8 cellular contexts compared by ENCODE assay signal in genomic region chr1:201461783-201462441, GRCh38. TPM values are rescaled to one million over a fixed set of nuclear protein-coding genes. Genes with fewer than 3 reads are reported as not detected.
DNase-seq lines count a peak whose midpoint lies in the region; ATAC-seq and TF ChIP-seq lines count a peak whose summit lies in the region.

No MANE protein-coding gene starts in this region.

- TF ChIP-seq CTCF in HCT116 (IDR thresholded peaks at IDR 0.05 in 2 of 3, conservative IDR thresholded peaks at IDR 0.05 in 1 of 3; ENCODE audit: borderline replicate concordance in 1 of 3, insufficient read depth in 1 of 3, low read depth in 2 of 3, low read length in 2 of 3) (no peak), ascending aorta (IDR thresholded peaks at IDR 0.05) (no peak), stomach (IDR thresholded peaks at IDR 0.05) (no peak)

- TF ChIP-seq RAD21 in HCT116 (IDR thresholded peaks at IDR 0.05; ENCODE audit: low read depth) = no peak

- POLR2A ChIA-PET in HCT116 (lab: Charles Lee) = interaction anchor here (0.7 to 2.6 kb wide), 5 partner anchors 7 to 28 kb away, joined by 4 to 7 read pairs (median 6); partner anchors contain the start of gene PHLDA3

- H3K4me2 ChIP-seq in HCT116 (ENCODE audit: low read length) = peak overlapping the region; percentile 77

- TF ChIP-seq EP300 in stomach (IDR thresholded peaks at IDR 0.05) = no peak

- no peaks in the 10 kb centered on the region for H4K20me1 ChIP-seq in HCT116 (ENCODE audit: insufficient read depth)

- no peak overlapping the region for H2AFZ ChIP-seq in HCT116 (ENCODE audit: low read depth, low read length, poor library complexity, severe bottlenecking)

- no peaks in the 10 kb centered on the region for H3K9me2 ChIP-seq in HCT116 (ENCODE audit: insufficient read depth)

- H3K27me3 ChIP-seq in HCT116 (ENCODE audit: insufficient read depth, low read length) (no peaks in the 10 kb centered on the region), ascending aorta (no peaks in the 10 kb centered on the region), stomach (no peaks in the 10 kb centered on the region)

- WGBS in stomach, 5 donors = 50 to 64% (median 56%) methylated on average over 10 to 12 of the region's 12 CpGs

- CTCF ChIA-PET in HCT116 (lab: Charles Lee) = interaction anchor here (1.2 to 4.2 kb wide), 5 partner anchors 7 to 51 kb away, joined by 3 to 35 read pairs (median 11); no protein-coding TSS in a partner anchor

- peak; percentile 68 for DNase-seq in HCT116 (ENCODE audit: low read depth, low spot score)
- peak; percentile 86 to 96 for DNase-seq in ascending aorta (ENCODE audit: low spot score in 2 of 2)
- DNase-seq in iPS-NIHi7 (ENCODE audit: extremely low spot score) = peak; percentile 29
- DNase-seq in stomach = peak; percentile 67
- DNase-seq in activated naive CD4-positive, alpha-beta T cell (lab: John Stamatoyannopoulos, UW) = no peak
- DNase-seq in NK-92 treated with Interleukin-12 subunit alpha and Interleukin-12 subunit beta, amount 100 ng/mL, for 24 hours (lab: John Stamatoyannopoulos, UW) = no peak
- DNase-seq in activated T-cell treated with anti-CD3 and anti-CD28 coated beads for 4 hours = no peak

- peak overlapping the region; percentile 64 for H3K9ac ChIP-seq in HCT116 (ENCODE audit: low read length)

- peak overlapping the region; percentile 95 for H3K27ac ChIP-seq in HCT116 (ENCODE audit: low read depth, low read length)
- H3K27ac ChIP-seq in ascending aorta = peak overlapping the region; percentile 95 to 97
- H3K27ac ChIP-seq in stomach = peak overlapping the region; percentile 64 to 90 (median 80)

- ATAC-seq in HCT116 (peak; percentile 75), GM18505 (IDR thresholded peaks at IDR 0.05; ENCODE audit: unreplicated experiment) (no peak)

- TF ChIP-seq POLR2A in HCT116 (IDR thresholded peaks at IDR 0.05; ENCODE audit: borderline replicate concordance, extremely low read depth, insufficient read depth, insufficient read length) = no peak
- TF ChIP-seq POLR2A in stomach (IDR thresholded peaks at IDR 0.05) = no peak
- no peak for TF ChIP-seq POLR2A in GM18505 (IDR thresholded peaks at IDR 0.05; ENCODE audit: borderline replicate concordance, extremely low read depth, insufficient read depth, insufficient read length)

- H3K4me1 ChIP-seq in HCT116 (ENCODE audit: control insufficient read depth in 1 of 2, insufficient read depth in 2 of 2, low read length in 2 of 2) (peaks cover 46 to 75% of the 10 kb centered on the region in 2 experiments), ascending aorta (peaks cover 21 to 48% of the 10 kb centered on the region in 2 donors), stomach (peaks cover 37 to 65% (median 54%) of the 10 kb centered on the region in 4 donors)

- no TSS peak for BruUV-seq in HCT116 (replicated peaks; lab: Mats Ljungman, UMichigan)

- H3K4me3 ChIP-seq in HCT116 (replicated peaks in 1 of 2; ENCODE audit: low read depth in 1 of 2, low read length in 2 of 2) (peak overlapping the region; percentile 25 to 51), ascending aorta (peak overlapping the region; percentile 10 to 23), stomach (no peak overlapping the region)

- H3K79me2 ChIP-seq in HCT116 (ENCODE audit: insufficient read depth, low read length) = peaks cover 10% of the 10 kb centered on the region; the same call in 1 of the 2 replicates

- intact Hi-C loops in HCT116 (cut with micrococcal nuclease) = no loop called here
- intact Hi-C loops in ascending aorta (cut with DNase I) = no loop called here
- intact Hi-C loops in stomach (cut with DNase I; ENCODE audit: low total_unique reads) = no loop called here

- H3K36me3 ChIP-seq in HCT116 (ENCODE audit: control insufficient read depth in 1 of 2, insufficient read depth in 2 of 2, low read length in 2 of 2) = peaks cover 2 to 13% of the 10 kb centered on the region in 2 experiments; a peak in 2 of 4 replicates
- peaks cover 16 to 22% of the 10 kb centered on the region in 2 donors for H3K36me3 ChIP-seq in ascending aorta
- H3K36me3 ChIP-seq in stomach = peaks cover 9 to 22% (median 18%) of the 10 kb centered on the region in 4 donors

- RAD21 ChIA-PET in HCT116 (lab: Charles Lee; ENCODE audit: low non-redundant PET in 1 of 2, low total read pairs in 2 of 2, uncharacterized antibody in 2 of 2, unreplicated experiment in 2 of 2) = interaction anchor here (0.5 to 1.4 kb wide), 3 partner anchors 10 to 27 kb away, joined by 4 read pairs; no protein-coding TSS in a partner anchor

- no peaks in the 10 kb centered on the region for H3K9me3 ChIP-seq in HCT116 (ENCODE audit: control insufficient read depth in 1 of 2, insufficient read depth in 1 of 2, low read depth in 1 of 2, low read length in 2 of 2)
- H3K9me3 ChIP-seq in ascending aorta = no peaks in the 10 kb centered on the region
- H3K9me3 ChIP-seq in stomach = no peaks in the 10 kb centered on the region

TF ChIP-seq in HCT116, 20 proteins besides CTCF, POLR2A, EP300 and RAD21:
- TF ChIP-seq TCF7L2 (IDR thresholded peaks at IDR 0.05; ENCODE audit: borderline replicate concordance, extremely low read depth, insufficient read depth, insufficient read length) = no peak
- TF ChIP-seq POLR2AphosphoS5 (IDR thresholded peaks at IDR 0.05; ENCODE audit: low read depth, low read length) = peak; percentile 54; the same call in 1 of the 2 replicates
- TF ChIP-seq ZFX (IDR thresholded peaks at IDR 0.05) = 0 out of 2 replicates have a peak, but pooled peaks have one; percentile 31
- no peak for TF ChIP-seq EZH2phosphoT487 (IDR thresholded peaks at IDR 0.05; ENCODE audit: borderline replicate concordance)
- no peak for TF ChIP-seq MAX (IDR thresholded peaks at IDR 0.05)

RNA-seq across cellular contexts. Expression of gene PHLDA3, which starts 7.1 kb away (rescaled TPM):
- total RNA-seq in HCT116 (2021; ENCODE audit: unreplicated experiment) (22.1 TPM), ascending aorta (111 TPM), stomach (10 to 100 TPM in 4 of 5 donors, 1 to 10 TPM in 1; 4.0 to 66.5 (median 12.7) TPM)
- polyA plus RNA-seq in HCT116 (2012) = 26.5 and 33.4 TPM in 2 replicates
- 10 to 100 TPM; 21.5 to 45.4 (median 29.9) TPM for polyA plus RNA-seq in stomach

RNA-seq across cellular contexts. Expression of gene TNNI1, which starts 40.4 kb away (rescaled TPM):
- total RNA-seq in HCT116 (2021; ENCODE audit: unreplicated experiment) (not detected), ascending aorta (not detected), stomach (not detected)
- 0.49 and 0.90 TPM in 2 replicates for polyA plus RNA-seq in HCT116 (2012)
- polyA plus RNA-seq in stomach = 1 to 10 TPM in 1 of 3 donors, under 1 TPM in 1, not detected in 1; 0.33 to 6.1 TPM

RNA-seq across cellular contexts. Expression of gene CSRP1, which starts 45.0 kb away (rescaled TPM):
- total RNA-seq in HCT116 (2021; ENCODE audit: unreplicated experiment) (51.7 TPM), ascending aorta (948 TPM), stomach (1,000 to 10,000 TPM in 2 of 5 donors, 100 to 1,000 TPM in 3; 304 to 2,162 (median 853) TPM)
- polyA plus RNA-seq in HCT116 (2012) = 77.6 and 98.9 TPM in 2 replicates
- polyA plus RNA-seq in stomach = 100 to 1,000 TPM; 220 to 641 (median 274) TPM

Comparison
In these comparisons a context has a peak if more than half of its experiments do, and no peak if none do; other contexts are left out.
1. DNase-seq: peak in HCT116 (single experiment), ascending aorta (2 of 2), iPS-NIHi7 (single experiment) and stomach (single experiment); none in activated naive CD4-positive, alpha-beta T cell (0 of 4), NK-92 treated with Interleukin-12 subunit alpha and Interleukin-12 subunit beta, amount 100 ng/mL, for 24 hours (single experiment) and activated T-cell treated with anti-CD3 and anti-CD28 coated beads for 4 hours (single experiment).
2. H3K4me3 ChIP-seq: peak in HCT116 (2 of 2) and ascending aorta (2 of 2); none in stomach (0 of 4).
3. Peak in every context shown above with its lines, with median percentiles within 50 percentile points of each other: H3K27ac ChIP-seq.